1 cellular context compared by ENCODE assay signal in genomic region chr17:50687200-50688066, GRCh38.
A peak's percentile ranks its signal among the peaks of the same experiment; 100 is the strongest.
TF ChIP-seq lines count a peak whose summit lies in the region.

No MANE protein-coding gene starts in this region.

TF ChIP-seq in HepG2, 621 proteins besides CTCF, POLR2A, EP300 and RAD21 (continued from another document and continues in another):
- TF ChIP-seq HCFC1 (IDR thresholded peaks at IDR 0.05; ENCODE audit: low read depth, low read length) (peak; percentile 26), MIXL1 (CRISPR knock-in tag; IDR thresholded peaks at IDR 0.05) (peak; percentile 29; the same call in 1 of the 2 replicates), ZXDC (CRISPR knock-in tag; IDR thresholded peaks at IDR 0.05) (no peak; the same call in 1 of the 2 replicates), ATF4 (CRISPR knock-in tag; IDR thresholded peaks at IDR 0.05) (no peak), MAFG (CRISPR knock-in tag; IDR thresholded peaks at IDR 0.05) (no peak), ZNF784 (CRISPR knock-in tag; IDR thresholded peaks at IDR 0.05; ENCODE audit: borderline replicate concordance) (peak; percentile 51), ZNF768 (CRISPR knock-in tag; IDR thresholded peaks at IDR 0.05) (peak; percentile 84), PAX8 (CRISPR knock-in tag; IDR thresholded peaks at IDR 0.05; ENCODE audit: borderline replicate concordance) (0 out of 2 replicates have a peak, but pooled peaks have one; percentile 42), NFAT5 (CRISPR knock-in tag; IDR thresholded peaks at IDR 0.05) (peak; percentile 66; the same call in 1 of the 2 replicates), ZNF281 (CRISPR knock-in tag; IDR thresholded peaks at IDR 0.05; ENCODE audit: borderline replicate concordance) (no peak), ARID3A (IDR thresholded peaks at IDR 0.05; ENCODE audit: low read depth, low read length) (peak; percentile 22; the same call in 1 of the 2 replicates), NFKB2 (CRISPR knock-in tag; IDR thresholded peaks at IDR 0.05; ENCODE audit: borderline replicate concordance) (no peak), THAP8 (CRISPR knock-in tag; IDR thresholded peaks at IDR 0.05; ENCODE audit: borderline replicate concordance) (no peak; the same call in 1 of the 2 replicates), XRCC5 (optimal IDR thresholded peaks at IDR 0.05; ENCODE audit: low read length) (peak; percentile 71), ZSCAN25 (CRISPR knock-in tag; IDR thresholded peaks at IDR 0.05) (0 out of 2 replicates have a peak, but pooled peaks have one; percentile 54), AGO1 (IDR thresholded peaks at IDR 0.05; ENCODE audit: low read depth, low read length, poor library complexity, severe bottlenecking) (peak; percentile 72), ZNF891 (CRISPR knock-in tag; IDR thresholded peaks at IDR 0.05) (0 out of 2 replicates have a peak, but pooled peaks have one; percentile 38), SALL2 (CRISPR knock-in tag; IDR thresholded peaks at IDR 0.05) (peak; percentile 94), ZFP90 (CRISPR knock-in tag; IDR thresholded peaks at IDR 0.05; ENCODE audit: borderline replicate concordance) (peak; percentile 28; the same call in 1 of the 2 replicates), THRA (CRISPR knock-in tag; IDR thresholded peaks at IDR 0.05; ENCODE audit: borderline replicate concordance) (0 out of 2 replicates have a peak, but pooled peaks have one; percentile 32), TCF7L2 (IDR thresholded peaks at IDR 0.05; ENCODE audit: low read depth, low read length) (no peak), NFRKB (IDR thresholded peaks at IDR 0.05) (no peak), REL (CRISPR knock-in tag; conservative IDR thresholded peaks at IDR 0.05) (no peak), ZNF678 (CRISPR knock-in tag; IDR thresholded peaks at IDR 0.05) (peak; percentile 39; the same call in 1 of the 2 replicates), HIC2 (CRISPR knock-in tag; IDR thresholded peaks at IDR 0.05; ENCODE audit: low read depth) (0 out of 2 replicates have a peak, but pooled peaks have one; percentile 40), ZMYM4 (CRISPR knock-in tag; IDR thresholded peaks at IDR 0.05) (peak; percentile 15; the same call in 1 of the 2 replicates), BORCS8-MEF2B (CRISPR knock-in tag; IDR thresholded peaks at IDR 0.05) (peak; percentile 52), TOPORS (CRISPR knock-in tag; IDR thresholded peaks at IDR 0.05) (no peak; the same call in 1 of the 2 replicates), ZNF766 (CRISPR knock-in tag; IDR thresholded peaks at IDR 0.05; ENCODE audit: borderline replicate concordance) (peak; percentile 83; the same call in 1 of the 2 replicates), ZNF816 (CRISPR knock-in tag; IDR thresholded peaks at IDR 0.05; ENCODE audit: borderline replicate concordance) (no peak), ASH2L (IDR thresholded peaks at IDR 0.05; ENCODE audit: insufficient read length, low read depth, low read length) (peak; percentile 84), LBX2 (CRISPR knock-in tag; IDR thresholded peaks at IDR 0.05; ENCODE audit: borderline replicate concordance) (no peak), SNAPC5 (CRISPR knock-in tag; IDR thresholded peaks at IDR 0.05; ENCODE audit: borderline replicate concordance) (0 out of 2 replicates have a peak, but pooled peaks have one; percentile 84), SP2 (CRISPR knock-in tag; IDR thresholded peaks at IDR 0.05) (no peak), JUN (CRISPR knock-in tag; IDR thresholded peaks at IDR 0.05) (0 out of 2 replicates have a peak, but pooled peaks have one; percentile 63), NFYC (CRISPR knock-in tag; IDR thresholded peaks at IDR 0.05) (no peak)
